In the genomic region with DNA sequence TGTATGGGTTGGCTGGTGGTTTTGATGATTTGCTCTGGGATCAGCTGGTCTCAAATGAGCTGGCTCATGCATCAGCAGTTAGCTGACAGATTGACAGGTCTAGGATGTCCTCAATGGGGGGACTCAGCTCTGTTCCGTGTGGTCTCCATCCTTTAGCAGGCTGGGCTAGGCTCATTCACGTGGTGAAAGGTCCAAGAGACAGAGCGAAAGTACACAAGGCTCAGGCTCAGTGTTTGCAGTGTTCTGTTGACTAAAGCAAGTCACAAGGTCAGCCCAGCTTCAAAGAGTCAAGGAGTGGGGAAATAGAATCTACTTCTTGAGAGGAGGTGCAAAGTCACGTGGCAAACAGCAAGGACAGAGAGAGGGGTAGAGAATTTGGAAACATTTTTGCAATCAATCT, we compare ENCODE assay signal across 1 cellular context.
TF ChIP-seq lines count a peak whose summit lies in the region.

No MANE protein-coding gene starts in this region.

TF ChIP-seq in HepG2, 621 proteins besides CTCF, POLR2A, EP300 and RAD21 (continued from another document and continues in another):
- TF ChIP-seq, protein P1, sequence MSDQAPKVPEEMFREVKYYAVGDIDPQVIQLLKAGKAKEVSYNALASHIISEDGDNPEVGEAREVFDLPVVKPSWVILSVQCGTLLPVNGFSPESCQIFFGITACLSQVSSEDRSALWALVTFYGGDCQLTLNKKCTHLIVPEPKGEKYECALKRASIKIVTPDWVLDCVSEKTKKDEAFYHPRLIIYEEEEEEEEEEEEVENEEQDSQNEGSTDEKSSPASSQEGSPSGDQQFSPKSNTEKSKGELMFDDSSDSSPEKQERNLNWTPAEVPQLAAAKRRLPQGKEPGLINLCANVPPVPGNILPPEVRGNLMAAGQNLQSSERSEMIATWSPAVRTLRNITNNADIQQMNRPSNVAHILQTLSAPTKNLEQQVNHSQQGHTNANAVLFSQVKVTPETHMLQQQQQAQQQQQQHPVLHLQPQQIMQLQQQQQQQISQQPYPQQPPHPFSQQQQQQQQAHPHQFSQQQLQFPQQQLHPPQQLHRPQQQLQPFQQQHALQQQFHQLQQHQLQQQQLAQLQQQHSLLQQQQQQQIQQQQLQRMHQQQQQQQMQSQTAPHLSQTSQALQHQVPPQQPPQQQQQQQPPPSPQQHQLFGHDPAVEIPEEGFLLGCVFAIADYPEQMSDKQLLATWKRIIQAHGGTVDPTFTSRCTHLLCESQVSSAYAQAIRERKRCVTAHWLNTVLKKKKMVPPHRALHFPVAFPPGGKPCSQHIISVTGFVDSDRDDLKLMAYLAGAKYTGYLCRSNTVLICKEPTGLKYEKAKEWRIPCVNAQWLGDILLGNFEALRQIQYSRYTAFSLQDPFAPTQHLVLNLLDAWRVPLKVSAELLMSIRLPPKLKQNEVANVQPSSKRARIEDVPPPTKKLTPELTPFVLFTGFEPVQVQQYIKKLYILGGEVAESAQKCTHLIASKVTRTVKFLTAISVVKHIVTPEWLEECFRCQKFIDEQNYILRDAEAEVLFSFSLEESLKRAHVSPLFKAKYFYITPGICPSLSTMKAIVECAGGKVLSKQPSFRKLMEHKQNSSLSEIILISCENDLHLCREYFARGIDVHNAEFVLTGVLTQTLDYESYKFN (CRISPR knock-in tag; conservative IDR thresholded peaks at IDR 0.05) = peak; percentile 97
- TF ChIP-seq, protein P2, sequence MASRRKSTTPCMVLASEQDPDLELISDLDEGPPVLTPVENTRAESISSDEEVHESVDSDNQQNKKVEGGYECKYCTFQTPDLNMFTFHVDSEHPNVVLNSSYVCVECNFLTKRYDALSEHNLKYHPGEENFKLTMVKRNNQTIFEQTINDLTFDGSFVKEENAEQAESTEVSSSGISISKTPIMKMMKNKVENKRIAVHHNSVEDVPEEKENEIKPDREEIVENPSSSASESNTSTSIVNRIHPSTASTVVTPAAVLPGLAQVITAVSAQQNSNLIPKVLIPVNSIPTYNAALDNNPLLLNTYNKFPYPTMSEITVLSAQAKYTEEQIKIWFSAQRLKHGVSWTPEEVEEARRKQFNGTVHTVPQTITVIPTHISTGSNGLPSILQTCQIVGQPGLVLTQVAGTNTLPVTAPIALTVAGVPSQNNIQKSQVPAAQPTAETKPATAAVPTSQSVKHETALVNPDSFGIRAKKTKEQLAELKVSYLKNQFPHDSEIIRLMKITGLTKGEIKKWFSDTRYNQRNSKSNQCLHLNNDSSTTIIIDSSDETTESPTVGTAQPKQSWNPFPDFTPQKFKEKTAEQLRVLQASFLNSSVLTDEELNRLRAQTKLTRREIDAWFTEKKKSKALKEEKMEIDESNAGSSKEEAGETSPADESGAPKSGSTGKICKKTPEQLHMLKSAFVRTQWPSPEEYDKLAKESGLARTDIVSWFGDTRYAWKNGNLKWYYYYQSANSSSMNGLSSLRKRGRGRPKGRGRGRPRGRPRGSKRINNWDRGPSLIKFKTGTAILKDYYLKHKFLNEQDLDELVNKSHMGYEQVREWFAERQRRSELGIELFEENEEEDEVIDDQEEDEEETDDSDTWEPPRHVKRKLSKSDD (CRISPR knock-in tag; IDR thresholded peaks at IDR 0.05; ENCODE audit: low read depth) = peak; percentile 56; the same call in 1 of the 2 replicates
- TF ChIP-seq ZNF251 (CRISPR knock-in tag; IDR thresholded peaks at IDR 0.05) (no peak), ZNF564 (CRISPR knock-in tag; IDR thresholded peaks at IDR 0.05) (0 out of 2 replicates have a peak, but pooled peaks have one; percentile 59), ZNF256 (CRISPR knock-in tag; conservative IDR thresholded peaks at IDR 0.05) (no peak), ZNF616 (CRISPR knock-in tag; IDR thresholded peaks at IDR 0.05; ENCODE audit: low read depth) (no peak), HNRNPH1 (optimal IDR thresholded peaks at IDR 0.05; ENCODE audit: low read depth, low read length) (no peak), HIVEP1 (CRISPR knock-in tag; IDR thresholded peaks at IDR 0.05) (no peak), JUND (CRISPR knock-in tag; IDR thresholded peaks at IDR 0.05) (peak; percentile 34; the same call in 1 of the 2 replicates), ZNF335 (CRISPR knock-in tag; IDR thresholded peaks at IDR 0.05) (peak; percentile 57; the same call in 1 of the 2 replicates), KLF11 (CRISPR knock-in tag; IDR thresholded peaks at IDR 0.05) (0 out of 2 replicates have a peak, but pooled peaks have one; percentile 38), ZBTB38 (CRISPR knock-in tag; IDR thresholded peaks at IDR 0.05) (no peak), KAT2B (IDR thresholded peaks at IDR 0.05; ENCODE audit: borderline replicate concordance, low read depth, low read length) (no peak), ZNF44 (CRISPR knock-in tag; IDR thresholded peaks at IDR 0.05) (no peak), ZFY (CRISPR knock-in tag; IDR thresholded peaks at IDR 0.05) (no peak), FOXK1 (CRISPR knock-in tag; IDR thresholded peaks at IDR 0.05; ENCODE audit: borderline replicate concordance, low read depth) (peak; percentile 96), ZNF253 (CRISPR knock-in tag; IDR thresholded peaks at IDR 0.05; ENCODE audit: borderline replicate concordance) (no peak), CBX5 (CRISPR knock-in tag; IDR thresholded peaks at IDR 0.05; ENCODE audit: borderline replicate concordance) (peak; percentile 90; the same call in 1 of the 2 replicates), ZNF562 (CRISPR knock-in tag; IDR thresholded peaks at IDR 0.05; ENCODE audit: borderline replicate concordance) (no peak), GATAD2A (CRISPR knock-in tag; IDR thresholded peaks at IDR 0.05) (peak; percentile 98), ZNF558 (CRISPR knock-in tag; IDR thresholded peaks at IDR 0.05; ENCODE audit: borderline replicate concordance) (no peak), MIER3 (CRISPR knock-in tag; IDR thresholded peaks at IDR 0.05; ENCODE audit: borderline replicate concordance) (peak; percentile 94), ZNF570 (CRISPR knock-in tag; IDR thresholded peaks at IDR 0.05; ENCODE audit: borderline replicate concordance) (no peak), DMAP1 (CRISPR knock-in tag; IDR thresholded peaks at IDR 0.05) (peak; percentile 69)
- TF ChIP-seq, protein P3, sequence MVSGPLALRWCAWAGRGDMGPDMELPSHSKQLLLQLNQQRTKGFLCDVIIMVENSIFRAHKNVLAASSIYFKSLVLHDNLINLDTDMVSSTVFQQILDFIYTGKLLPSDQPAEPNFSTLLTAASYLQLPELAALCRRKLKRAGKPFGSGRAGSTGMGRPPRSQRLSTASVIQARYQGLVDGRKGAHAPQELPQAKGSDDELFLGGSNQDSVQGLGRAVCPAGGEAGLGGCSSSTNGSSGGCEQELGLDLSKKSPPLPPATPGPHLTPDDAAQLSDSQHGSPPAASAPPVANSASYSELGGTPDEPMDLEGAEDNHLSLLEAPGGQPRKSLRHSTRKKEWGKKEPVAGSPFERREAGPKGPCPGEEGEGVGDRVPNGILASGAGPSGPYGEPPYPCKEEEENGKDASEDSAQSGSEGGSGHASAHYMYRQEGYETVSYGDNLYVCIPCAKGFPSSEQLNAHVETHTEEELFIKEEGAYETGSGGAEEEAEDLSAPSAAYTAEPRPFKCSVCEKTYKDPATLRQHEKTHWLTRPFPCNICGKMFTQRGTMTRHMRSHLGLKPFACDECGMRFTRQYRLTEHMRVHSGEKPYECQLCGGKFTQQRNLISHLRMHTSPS (CRISPR knock-in tag; IDR thresholded peaks at IDR 0.05; ENCODE audit: low read depth) = no peak
- TF ChIP-seq, protein P4, sequence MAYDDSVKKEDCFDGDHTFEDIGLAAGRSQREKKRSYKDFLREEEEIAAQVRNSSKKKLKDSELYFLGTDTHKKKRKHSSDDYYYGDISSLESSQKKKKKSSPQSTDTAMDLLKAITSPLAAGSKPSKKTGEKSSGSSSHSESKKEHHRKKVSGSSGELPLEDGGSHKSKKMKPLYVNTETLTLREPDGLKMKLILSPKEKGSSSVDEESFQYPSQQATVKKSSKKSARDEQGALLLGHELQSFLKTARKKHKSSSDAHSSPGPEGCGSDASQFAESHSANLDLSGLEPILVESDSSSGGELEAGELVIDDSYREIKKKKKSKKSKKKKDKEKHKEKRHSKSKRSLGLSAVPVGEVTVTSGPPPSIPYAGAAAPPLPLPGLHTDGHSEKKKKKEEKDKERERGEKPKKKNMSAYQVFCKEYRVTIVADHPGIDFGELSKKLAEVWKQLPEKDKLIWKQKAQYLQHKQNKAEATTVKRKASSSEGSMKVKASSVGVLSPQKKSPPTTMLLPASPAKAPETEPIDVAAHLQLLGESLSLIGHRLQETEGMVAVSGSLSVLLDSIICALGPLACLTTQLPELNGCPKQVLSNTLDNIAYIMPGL (CRISPR knock-in tag; IDR thresholded peaks at IDR 0.05; ENCODE audit: borderline replicate concordance in 1 of 2, low read depth in 1 of 2) = 0 out of 4 replicates have a peak, but pooled peaks have one; percentile 19 to 30
- TF ChIP-seq, protein P5, sequence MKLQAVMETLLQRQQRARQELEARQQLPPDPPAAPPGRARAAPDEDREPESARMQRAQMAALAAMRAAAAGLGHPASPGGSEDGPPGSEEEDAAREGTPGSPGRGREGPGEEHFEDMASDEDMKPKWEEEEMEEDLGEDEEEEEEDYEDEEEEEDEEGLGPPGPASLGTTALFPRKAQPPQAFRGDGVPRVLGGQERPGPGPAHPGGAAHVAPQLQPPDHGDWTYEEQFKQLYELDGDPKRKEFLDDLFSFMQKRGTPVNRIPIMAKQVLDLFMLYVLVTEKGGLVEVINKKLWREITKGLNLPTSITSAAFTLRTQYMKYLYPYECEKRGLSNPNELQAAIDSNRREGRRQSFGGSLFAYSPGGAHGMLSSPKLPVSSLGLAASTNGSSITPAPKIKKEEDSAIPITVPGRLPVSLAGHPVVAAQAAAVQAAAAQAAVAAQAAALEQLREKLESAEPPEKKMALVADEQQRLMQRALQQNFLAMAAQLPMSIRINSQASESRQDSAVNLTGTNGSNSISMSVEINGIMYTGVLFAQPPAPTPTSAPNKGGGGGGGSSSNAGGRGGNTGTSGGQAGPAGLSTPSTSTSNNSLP (IDR thresholded peaks at IDR 0.05; ENCODE audit: low read depth, low read length) = no peak
- TF ChIP-seq, protein P6, sequence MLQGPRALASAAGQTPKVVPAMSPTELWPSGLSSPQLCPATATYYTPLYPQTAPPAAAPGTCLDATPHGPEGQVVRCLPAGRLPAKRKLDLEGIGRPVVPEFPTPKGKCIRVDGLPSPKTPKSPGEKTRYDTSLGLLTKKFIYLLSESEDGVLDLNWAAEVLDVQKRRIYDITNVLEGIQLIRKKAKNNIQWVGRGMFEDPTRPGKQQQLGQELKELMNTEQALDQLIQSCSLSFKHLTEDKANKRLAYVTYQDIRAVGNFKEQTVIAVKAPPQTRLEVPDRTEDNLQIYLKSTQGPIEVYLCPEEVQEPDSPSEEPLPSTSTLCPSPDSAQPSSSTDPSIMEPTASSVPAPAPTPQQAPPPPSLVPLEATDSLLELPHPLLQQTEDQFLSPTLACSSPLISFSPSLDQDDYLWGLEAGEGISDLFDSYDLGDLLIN (CRISPR knock-in tag; IDR thresholded peaks at IDR 0.05; ENCODE audit: borderline replicate concordance) = no peak
- TF ChIP-seq, protein P7, sequence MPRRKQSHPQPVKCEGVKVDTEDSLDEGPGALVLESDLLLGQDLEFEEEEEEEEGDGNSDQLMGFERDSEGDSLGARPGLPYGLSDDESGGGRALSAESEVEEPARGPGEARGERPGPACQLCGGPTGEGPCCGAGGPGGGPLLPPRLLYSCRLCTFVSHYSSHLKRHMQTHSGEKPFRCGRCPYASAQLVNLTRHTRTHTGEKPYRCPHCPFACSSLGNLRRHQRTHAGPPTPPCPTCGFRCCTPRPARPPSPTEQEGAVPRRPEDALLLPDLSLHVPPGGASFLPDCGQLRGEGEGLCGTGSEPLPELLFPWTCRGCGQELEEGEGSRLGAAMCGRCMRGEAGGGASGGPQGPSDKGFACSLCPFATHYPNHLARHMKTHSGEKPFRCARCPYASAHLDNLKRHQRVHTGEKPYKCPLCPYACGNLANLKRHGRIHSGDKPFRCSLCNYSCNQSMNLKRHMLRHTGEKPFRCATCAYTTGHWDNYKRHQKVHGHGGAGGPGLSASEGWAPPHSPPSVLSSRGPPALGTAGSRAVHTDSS (CRISPR knock-in tag; conservative IDR thresholded peaks at IDR 0.05) = no peak
- TF ChIP-seq, protein P8, sequence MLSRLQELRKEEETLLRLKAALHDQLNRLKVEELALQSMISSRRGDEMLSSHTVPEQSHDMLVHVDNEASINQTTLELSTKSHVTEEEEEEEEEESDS (CRISPR knock-in tag; IDR thresholded peaks at IDR 0.05; ENCODE audit: borderline replicate concordance) = no peak
- TF ChIP-seq, protein P9, sequence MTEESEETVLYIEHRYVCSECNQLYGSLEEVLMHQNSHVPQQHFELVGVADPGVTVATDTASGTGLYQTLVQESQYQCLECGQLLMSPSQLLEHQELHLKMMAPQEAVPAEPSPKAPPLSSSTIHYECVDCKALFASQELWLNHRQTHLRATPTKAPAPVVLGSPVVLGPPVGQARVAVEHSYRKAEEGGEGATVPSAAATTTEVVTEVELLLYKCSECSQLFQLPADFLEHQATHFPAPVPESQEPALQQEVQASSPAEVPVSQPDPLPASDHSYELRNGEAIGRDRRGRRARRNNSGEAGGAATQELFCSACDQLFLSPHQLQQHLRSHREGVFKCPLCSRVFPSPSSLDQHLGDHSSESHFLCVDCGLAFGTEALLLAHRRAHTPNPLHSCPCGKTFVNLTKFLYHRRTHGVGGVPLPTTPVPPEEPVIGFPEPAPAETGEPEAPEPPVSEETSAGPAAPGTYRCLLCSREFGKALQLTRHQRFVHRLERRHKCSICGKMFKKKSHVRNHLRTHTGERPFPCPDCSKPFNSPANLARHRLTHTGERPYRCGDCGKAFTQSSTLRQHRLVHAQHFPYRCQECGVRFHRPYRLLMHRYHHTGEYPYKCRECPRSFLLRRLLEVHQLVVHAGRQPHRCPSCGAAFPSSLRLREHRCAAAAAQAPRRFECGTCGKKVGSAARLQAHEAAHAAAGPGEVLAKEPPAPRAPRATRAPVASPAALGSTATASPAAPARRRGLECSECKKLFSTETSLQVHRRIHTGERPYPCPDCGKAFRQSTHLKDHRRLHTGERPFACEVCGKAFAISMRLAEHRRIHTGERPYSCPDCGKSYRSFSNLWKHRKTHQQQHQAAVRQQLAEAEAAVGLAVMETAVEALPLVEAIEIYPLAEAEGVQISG (CRISPR knock-in tag; IDR thresholded peaks at IDR 0.05) = peak; percentile 59
- TF ChIP-seq, protein P10, sequence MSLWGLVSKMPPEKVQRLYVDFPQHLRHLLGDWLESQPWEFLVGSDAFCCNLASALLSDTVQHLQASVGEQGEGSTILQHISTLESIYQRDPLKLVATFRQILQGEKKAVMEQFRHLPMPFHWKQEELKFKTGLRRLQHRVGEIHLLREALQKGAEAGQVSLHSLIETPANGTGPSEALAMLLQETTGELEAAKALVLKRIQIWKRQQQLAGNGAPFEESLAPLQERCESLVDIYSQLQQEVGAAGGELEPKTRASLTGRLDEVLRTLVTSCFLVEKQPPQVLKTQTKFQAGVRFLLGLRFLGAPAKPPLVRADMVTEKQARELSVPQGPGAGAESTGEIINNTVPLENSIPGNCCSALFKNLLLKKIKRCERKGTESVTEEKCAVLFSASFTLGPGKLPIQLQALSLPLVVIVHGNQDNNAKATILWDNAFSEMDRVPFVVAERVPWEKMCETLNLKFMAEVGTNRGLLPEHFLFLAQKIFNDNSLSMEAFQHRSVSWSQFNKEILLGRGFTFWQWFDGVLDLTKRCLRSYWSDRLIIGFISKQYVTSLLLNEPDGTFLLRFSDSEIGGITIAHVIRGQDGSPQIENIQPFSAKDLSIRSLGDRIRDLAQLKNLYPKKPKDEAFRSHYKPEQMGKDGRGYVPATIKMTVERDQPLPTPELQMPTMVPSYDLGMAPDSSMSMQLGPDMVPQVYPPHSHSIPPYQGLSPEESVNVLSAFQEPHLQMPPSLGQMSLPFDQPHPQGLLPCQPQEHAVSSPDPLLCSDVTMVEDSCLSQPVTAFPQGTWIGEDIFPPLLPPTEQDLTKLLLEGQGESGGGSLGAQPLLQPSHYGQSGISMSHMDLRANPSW (CRISPR knock-in tag; IDR thresholded peaks at IDR 0.05; ENCODE audit: borderline replicate concordance) = 0 out of 2 replicates have a peak, but pooled peaks have one; percentile 60
